6 cellular contexts compared by ENCODE assay signal in the genomic region with DNA sequence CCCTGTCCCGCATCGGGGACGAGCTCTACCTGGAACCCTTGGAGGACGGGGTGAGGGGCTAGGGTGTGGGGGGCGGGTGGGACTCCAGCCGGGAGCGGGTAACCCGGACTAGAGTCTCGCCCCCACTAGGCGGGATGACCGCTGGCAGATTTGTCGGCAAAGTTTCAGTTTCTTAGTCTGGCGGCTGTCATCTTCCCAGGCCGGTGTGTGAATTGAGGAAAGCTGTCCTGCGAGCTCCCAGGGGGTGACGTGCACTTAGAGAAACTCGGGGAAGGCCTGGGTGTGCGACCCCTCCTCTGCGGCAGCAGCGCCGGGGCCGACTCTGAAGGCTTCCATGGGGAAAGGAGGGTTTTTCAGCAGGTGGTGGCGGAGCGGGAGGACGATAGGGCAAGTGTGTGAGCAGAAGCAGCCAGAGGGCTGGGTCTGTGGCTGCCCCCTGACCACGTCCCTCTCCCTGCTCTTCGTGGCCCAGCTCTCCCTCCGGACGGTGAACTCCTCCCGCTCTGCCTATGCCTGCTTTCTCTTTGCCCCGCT.
A peak's percentile ranks its signal among the peaks of the same experiment; 100 is the strongest.
DNase-seq lines count a peak whose midpoint lies in the region; ATAC-seq and TF ChIP-seq lines count a peak whose summit lies in the region.

No MANE protein-coding gene starts in this region.

- H3K4me1 Mint-ChIP-seq in activated naive CD4-positive, alpha-beta T cell treated with anti-CD3 and anti-CD28 coated beads, Interleukin-2, amount 50 U/mL, for 24 hours: peaks cover 46% of the 10 kb centered on the region
- H3K4me1 Mint-ChIP-seq in stimulated activated effector memory CD8-positive, alpha-beta T cell treated with anti-CD3 and anti-CD28 coated beads, Interleukin-12 subunit alpha, Interleukin-12 subunit beta, amount 100 ng/mL, for 72 hours: peaks cover 48% of the 10 kb centered on the region

- no peaks in the 10 kb centered on the region for H3K27me3 ChIP-seq in endocrine pancreas (ENCODE audit: control insufficient read depth, insufficient read depth, low read length)

- no peaks in the 10 kb centered on the region for H3K36me3 ChIP-seq in endocrine pancreas (ENCODE audit: control insufficient read depth, insufficient read depth, low read length)

- H3K9ac ChIP-seq in endocrine pancreas (ENCODE audit: control insufficient read depth, insufficient read depth, low read length): peak overlapping the region; percentile 84

- no peak for DNase-seq in activated naive CD4-positive, alpha-beta T cell treated with anti-CD3 and anti-CD28 coated beads, Interleukin-2, amount 50 U/mL, for 16 hours
- no peak for DNase-seq in stimulated activated effector memory CD8-positive, alpha-beta T cell treated with anti-CD3 and anti-CD28 coated beads, Interleukin-12 subunit alpha, Interleukin-12 subunit beta, amount 100 ng/mL, for 72 hours (ENCODE audit: low spot score in 2 of 2)
- no peak for DNase-seq in GM10266 (ENCODE audit: extremely low spot score)
- DNase-seq in NCI-H1105 (lab: John Stamatoyannopoulos, UW): no peak

- no peak for TF ChIP-seq CTCF in GM10266 (IDR thresholded peaks at IDR 0.05; ENCODE audit: control insufficient read depth, insufficient read depth, low read depth, missing control alignments)

- peaks cover 3% of the 10 kb centered on the region for H3K36me3 Mint-ChIP-seq in activated naive CD4-positive, alpha-beta T cell treated with anti-CD3 and anti-CD28 coated beads, Interleukin-2, amount 50 U/mL, for 24 hours
- H3K36me3 Mint-ChIP-seq in stimulated activated effector memory CD8-positive, alpha-beta T cell treated with anti-CD3 and anti-CD28 coated beads, Interleukin-12 subunit alpha, Interleukin-12 subunit beta, amount 100 ng/mL, for 72 hours: peaks cover 41% of the 10 kb centered on the region

- no peak overlapping the region for H3K4me3 ChIP-seq in endocrine pancreas (ENCODE audit: control insufficient read depth, insufficient read depth, low read length)

- H3K9me3 Mint-ChIP-seq in activated naive CD4-positive, alpha-beta T cell treated with anti-CD3 and anti-CD28 coated beads, Interleukin-2, amount 50 U/mL, for 24 hours: no peaks in the 10 kb centered on the region
- no peaks in the 10 kb centered on the region for H3K9me3 Mint-ChIP-seq in stimulated activated effector memory CD8-positive, alpha-beta T cell treated with anti-CD3 and anti-CD28 coated beads, Interleukin-12 subunit alpha, Interleukin-12 subunit beta, amount 100 ng/mL, for 72 hours

- peak; percentile 2 for ATAC-seq in stimulated activated effector memory CD8-positive, alpha-beta T cell treated with anti-CD3 and anti-CD28 coated beads, Interleukin-12 subunit alpha, Interleukin-12 subunit beta, amount 100 ng/mL, for 72 hours

- H3K27ac Mint-ChIP-seq in activated naive CD4-positive, alpha-beta T cell treated with anti-CD3 and anti-CD28 coated beads, Interleukin-2, amount 50 U/mL, for 24 hours: peak overlapping the region; percentile 90
- peak overlapping the region; percentile 86 for H3K27ac Mint-ChIP-seq in stimulated activated effector memory CD8-positive, alpha-beta T cell treated with anti-CD3 and anti-CD28 coated beads, Interleukin-12 subunit alpha, Interleukin-12 subunit beta, amount 100 ng/mL, for 72 hours

- no peaks in the 10 kb centered on the region for H3K27me3 Mint-ChIP-seq in activated naive CD4-positive, alpha-beta T cell treated with anti-CD3 and anti-CD28 coated beads, Interleukin-2, amount 50 U/mL, for 24 hours

- no peaks in the 10 kb centered on the region for H3K9me3 ChIP-seq in endocrine pancreas (ENCODE audit: control insufficient read depth, low read length)

- peak overlapping the region; percentile 90 for H3K4me3 Mint-ChIP-seq in activated naive CD4-positive, alpha-beta T cell treated with anti-CD3 and anti-CD28 coated beads, Interleukin-2, amount 50 U/mL, for 24 hours
- peak overlapping the region; percentile 86 for H3K4me3 Mint-ChIP-seq in stimulated activated effector memory CD8-positive, alpha-beta T cell treated with anti-CD3 and anti-CD28 coated beads, Interleukin-12 subunit alpha, Interleukin-12 subunit beta, amount 100 ng/mL, for 72 hours

- no peaks in the 10 kb centered on the region for H3K4me1 ChIP-seq in endocrine pancreas (ENCODE audit: control insufficient read depth, insufficient read depth, low read length)
